In genomic region chr6:140548379-140548778, GRCh38 we compare ENCODE assay signal across 33 cellular contexts.
"Had no signal": no experiment of that assay in that cellular context is flagged by ENCODE, and none has a peak within 500 bp of the region (broad histone marks: within the 10 kb centered on the region; RNA-seq: fewer than 3 reads in every experiment).

No MANE protein-coding gene starts in this region.

- H3K4me3 ChIP-seq: body of pancreas, cardiac muscle cell, colonic mucosa, esophagus squamous epithelium, heart left ventricle, lung, mucosa of descending colon, sigmoid colon, stomach, thyroid gland, upper lobe of left lung, vagina had no signal

- H3K27me3 ChIP-seq: body of pancreas, cardiac muscle cell, colonic mucosa, esophagus squamous epithelium, heart left ventricle, sigmoid colon, stomach, thyroid gland, upper lobe of left lung, vagina had no signal

- DNase-seq: activated CD4-positive, alpha-beta T cell treated with anti-CD3 and anti-CD28 coated beads for 4 hours; activated CD4-positive, alpha-beta T cell treated with anti-CD3 and anti-CD28 coated beads, Interleukin-2, amount 50 U/mL, for 4 hours; activated effector memory CD4-positive, alpha-beta T cell treated with anti-CD3 and anti-CD28 coated beads, Interleukin-2, amount 50 U/mL, for 16 hours; activated naive CD4-positive, alpha-beta T cell treated with anti-CD3 and anti-CD28 coated beads, Interleukin-2, amount 10 ng/mL, durations not matched to agents 7 days and 5 days; activated naive CD8-positive, alpha-beta T cell treated with anti-CD3 and anti-CD28 coated beads, Interleukin-2, amount 10 ng/mL, durations not matched to agents 7 days and 5 days; anterior cingulate cortex; body of pancreas; cerebellar nuclear complex; colonic mucosa; effector CD8-positive, alpha-beta T cell; esophagus squamous epithelium; foreskin fibroblast; heart left ventricle; hypothalamus; immature natural killer cell; kidney glomerular epithelial cell; mucosa of descending colon; sigmoid colon; stimulated activated CD4-positive, alpha-beta T cell treated with anti-CD3 and anti-CD28 coated beads, Interleukin-15, amount 100 ng/mL, for 24 hours; stimulated activated CD4-positive, alpha-beta T cell treated with anti-CD3 and anti-CD28 coated beads, Interleukin-2, amount 100 ng/mL, for 24 hours; stimulated activated naive B cell treated with anti-CD40 and anti-IgM and Interleukin-4, amounts not matched to agents 10 μg/mL and 1 μg/mL and 100 μg/mL, for 72 hours; stomach; SW 1271; T-helper 9 cell; thyroid gland; upper lobe of left lung had no signal

- H3K4me1 ChIP-seq: body of pancreas, colonic mucosa, esophagus squamous epithelium, heart left ventricle, sigmoid colon, stomach, thyroid gland, upper lobe of left lung, vagina had no signal

- ATAC-seq: body of pancreas; heart left ventricle; left lobe of liver; mucosa of descending colon; natural killer cell treated with Interleukin-12 subunit alpha and Interleukin-12 subunit beta and Interleukin-15 and Interleukin-18, amount 100 ng/mL, for 72 hours; stimulated activated naive B cell treated with anti-CD40 and anti-IgM and Interleukin-4, amounts not matched to agents 10 μg/mL and 1 μg/mL and 100 μg/mL, for 72 hours had no signal

- H3K36me3 ChIP-seq: cardiac muscle cell, colonic mucosa, esophagus squamous epithelium, heart left ventricle, sigmoid colon, stomach, thyroid gland, upper lobe of left lung, vagina had no signal

- H3K9me3 ChIP-seq: body of pancreas, colonic mucosa, esophagus squamous epithelium, mucosa of descending colon, sigmoid colon, stomach, thyroid gland, upper lobe of left lung, vagina had no signal

- H3K27ac ChIP-seq: body of pancreas, cardiac muscle cell, colonic mucosa, epithelial cell of prostate, esophagus squamous epithelium, heart left ventricle, sigmoid colon, stomach, thyroid gland, upper lobe of left lung, vagina, VCaP had no signal
